16 cellular contexts compared by ENCODE assay signal in genomic region chr9:396397-396796, GRCh38.
"Had no signal": no experiment of that assay in that cellular context is flagged by ENCODE, and none has a peak within 500 bp of the region (broad histone marks: within the 10 kb centered on the region; RNA-seq: fewer than 3 reads in every experiment).

No MANE protein-coding gene starts in this region.

- H3K4me1 Mint-ChIP-seq: stimulated activated naive B cell treated with anti-CD40 and anti-IgM and Interleukin-4, amounts not matched to agents 10 μg/mL and 1 μg/mL and 100 μg/mL, for 72 hours; stimulated activated naive CD8-positive, alpha-beta T cell treated with anti-CD3 and anti-CD28 coated beads, Interleukin-15, amount 100 ng/mL, for 72 hours had no signal

- H3K27me3 Mint-ChIP-seq: natural killer cell treated with Interleukin-12 subunit alpha and Interleukin-12 subunit beta and Interleukin-15 and Interleukin-18, amount 100 ng/mL, for 72 hours; stimulated activated naive B cell treated with anti-CD40 and anti-IgM and Interleukin-4, amounts not matched to agents 10 μg/mL and 1 μg/mL and 100 μg/mL, for 72 hours; stimulated activated naive CD8-positive, alpha-beta T cell treated with anti-CD3 and anti-CD28 coated beads, Interleukin-15, amount 100 ng/mL, for 72 hours had no signal

- H3K79me2 ChIP-seq: hepatocyte had no signal

- H3K27me3 ChIP-seq: colonic mucosa, hepatocyte, right atrium auricular region, sigmoid colon, testis, tibial nerve had no signal

- H3K27ac ChIP-seq: colonic mucosa, hepatocyte, right atrium auricular region, sigmoid colon, skin epidermis, testis, tibial nerve had no signal

- H3K27ac Mint-ChIP-seq: natural killer cell treated with Interleukin-12 subunit alpha and Interleukin-12 subunit beta and Interleukin-15 and Interleukin-18, amount 100 ng/mL, for 72 hours; stimulated activated naive B cell treated with anti-CD40 and anti-IgM and Interleukin-4, amounts not matched to agents 10 μg/mL and 1 μg/mL and 100 μg/mL, for 72 hours; stimulated activated naive CD8-positive, alpha-beta T cell treated with anti-CD3 and anti-CD28 coated beads, Interleukin-15, amount 100 ng/mL, for 72 hours had no signal

- ATAC-seq: left lobe of liver; natural killer cell treated with Interleukin-12 subunit alpha and Interleukin-12 subunit beta and Interleukin-15 and Interleukin-18, amount 100 ng/mL, for 72 hours; stimulated activated naive B cell treated with anti-CD40 and anti-IgM and Interleukin-4, amounts not matched to agents 10 μg/mL and 1 μg/mL and 100 μg/mL, for 72 hours; stimulated activated naive CD8-positive, alpha-beta T cell treated with anti-CD3 and anti-CD28 coated beads, Interleukin-15, amount 100 ng/mL, for 72 hours had no signal

- H2AFZ ChIP-seq: hepatocyte had no signal

- H3K9me3 ChIP-seq: colonic mucosa, right atrium auricular region, sigmoid colon, testis, tibial nerve had no signal

- H3K4me3 Mint-ChIP-seq: natural killer cell treated with Interleukin-12 subunit alpha and Interleukin-12 subunit beta and Interleukin-15 and Interleukin-18, amount 100 ng/mL, for 72 hours; stimulated activated naive B cell treated with anti-CD40 and anti-IgM and Interleukin-4, amounts not matched to agents 10 μg/mL and 1 μg/mL and 100 μg/mL, for 72 hours; stimulated activated naive CD8-positive, alpha-beta T cell treated with anti-CD3 and anti-CD28 coated beads, Interleukin-15, amount 100 ng/mL, for 72 hours had no signal

- DNase-seq: colonic mucosa; dermis blood vessel endothelial cell; erythroblast; foreskin melanocyte; sigmoid colon; stimulated activated CD4-positive, alpha-beta T cell treated with anti-CD3 and anti-CD28 coated beads, Interleukin-2, amount 100 ng/mL, for 24 hours; stimulated activated CD4-positive, alpha-beta T cell treated with anti-CD3 and anti-CD28 coated beads, Interleukin-4, amount 100 ng/mL, for 4 hours; stimulated activated naive B cell treated with anti-CD40 and anti-IgM and Interleukin-4, amounts not matched to agents 10 μg/mL and 1 μg/mL and 100 μg/mL, for 72 hours; stimulated activated naive CD8-positive, alpha-beta T cell treated with anti-CD3 and anti-CD28 coated beads, Interleukin-15, amount 100 ng/mL, for 72 hours; testis had no signal

- H3K9me3 Mint-ChIP-seq: natural killer cell treated with Interleukin-12 subunit alpha and Interleukin-12 subunit beta and Interleukin-15 and Interleukin-18, amount 100 ng/mL, for 72 hours; stimulated activated naive B cell treated with anti-CD40 and anti-IgM and Interleukin-4, amounts not matched to agents 10 μg/mL and 1 μg/mL and 100 μg/mL, for 72 hours had no signal

- H3K4me2 ChIP-seq: hepatocyte had no signal

- H3K4me3 ChIP-seq: colonic mucosa, hepatocyte, right atrium auricular region, sigmoid colon, skin epidermis, testis, tibial nerve had no signal

- H3K4me1 ChIP-seq: colonic mucosa, right atrium auricular region, tibial nerve had no signal

- H3K36me3 ChIP-seq: colonic mucosa, right atrium auricular region, sigmoid colon, tibial nerve had no signal
